In genomic region chr9:5557606-5558587, GRCh38 we compare ENCODE assay signal across 7 cellular contexts. TPM values are rescaled to one million over a fixed set of nuclear protein-coding genes. Genes with fewer than 3 reads are reported as not detected.
DNase-seq lines count a peak whose midpoint lies in the region; ATAC-seq and TF ChIP-seq lines count a peak whose summit lies in the region.

No MANE protein-coding gene starts in this region.

- no peak overlapping the region for H4K5ac ChIP-seq in mesendoderm (ENCODE audit: low read length)

- H3K4me1 Mint-ChIP-seq in natural killer cell = peaks cover 25 to 41% of the 10 kb centered on the region in 2 donors

- no peak overlapping the region for H3K23ac ChIP-seq in mesendoderm (ENCODE audit: low read length)

- H2BK120ac ChIP-seq in mesendoderm (ENCODE audit: low read depth, low read length) = no peak overlapping the region

- H2BK15ac ChIP-seq in mesendoderm (replicated peaks; ENCODE audit: low read depth) = no peak overlapping the region

- peak overlapping the region; percentile 75 for H3K4me3 Mint-ChIP-seq in natural killer cell

- H3K79me1 ChIP-seq in mesendoderm (ENCODE audit: low read length) = no peaks in the 10 kb centered on the region

- H3K27ac Mint-ChIP-seq in natural killer cell = peak overlapping the region; percentile 76 to 79

- ATAC-seq in natural killer cell (peak; percentile 84 to 96 (median 95)), foreskin keratinocyte (no peak)

- H3K79me2 ChIP-seq in mesendoderm (ENCODE audit: control insufficient read depth, insufficient read depth, low read length) = no peaks in the 10 kb centered on the region

- H2BK5ac ChIP-seq in mesendoderm (ENCODE audit: low read length) = no peak overlapping the region

- TF ChIP-seq CTCF in GM20000 (IDR thresholded peaks at IDR 0.05; ENCODE audit: extremely low read depth, missing control alignments) (no peak), natural killer cell (IDR thresholded peaks at IDR 0.05) (no peak), foreskin keratinocyte (conservative IDR thresholded peaks at IDR 0.05) (no peak)

- peaks cover 12% of the 10 kb centered on the region for H3K4me1 ChIP-seq in foreskin keratinocyte
- no peaks in the 10 kb centered on the region for H3K4me1 ChIP-seq in mesendoderm (ENCODE audit: control insufficient read depth, low read depth, low read length)

- H3K27me3 ChIP-seq in foreskin keratinocyte = no peaks in the 10 kb centered on the region
- H3K27me3 ChIP-seq in mesendoderm (ENCODE audit: insufficient read depth, low read length, poor library complexity) = no peaks in the 10 kb centered on the region

- no CpG with 5 or more reads among the region's 7 CpGs for WGBS in mesendoderm (ENCODE audit: extremely low coverage, insufficient coverage, low lambda C conversion rate)

- H3K36me3 Mint-ChIP-seq in natural killer cell = no peaks in the 10 kb centered on the region

- no peak overlapping the region for H3K4me2 ChIP-seq in mesendoderm (ENCODE audit: low read length)

- no peak overlapping the region for H3K4ac ChIP-seq in mesendoderm (ENCODE audit: low read depth, low read length)

- H3K9ac ChIP-seq in mesendoderm (ENCODE audit: low read length) = no peak overlapping the region

- no peaks in the 10 kb centered on the region for H3K9me3 Mint-ChIP-seq in natural killer cell

- peak; percentile 57 for DNase-seq in GM20000 (ENCODE audit: low spot score)
- peak; percentile 74 to 82 for DNase-seq in Kasumi-1 (lab: John Stamatoyannopoulos, UW)
- peak; percentile 75 for DNase-seq in activated effector memory CD4-positive, alpha-beta T cell treated with anti-CD3 and anti-CD28 coated beads, Interleukin-2, amount 50 U/mL, for 16 hours
- DNase-seq in natural killer cell = peak; percentile 25
- DNase-seq in foreskin keratinocyte = no peak
- DNase-seq in mesendoderm = no peak
- DNase-seq in putamen (ENCODE audit: low spot score) = no peak

- H3K18ac ChIP-seq in mesendoderm (ENCODE audit: low read length) = no peak overlapping the region

- no peak overlapping the region for H3K56ac ChIP-seq in mesendoderm (ENCODE audit: low read length)

- no peak overlapping the region for H3K27ac ChIP-seq in foreskin keratinocyte
- no peak overlapping the region for H3K27ac ChIP-seq in mesendoderm (ENCODE audit: low read depth, low read length)

- no peaks in the 10 kb centered on the region for H3K36me3 ChIP-seq in mesendoderm (ENCODE audit: control insufficient read depth, insufficient read depth, low read length)

- no peak overlapping the region for H4K8ac ChIP-seq in mesendoderm (ENCODE audit: low read depth, low read length)

- intact Hi-C loops in natural killer cell (cut with micrococcal nuclease) = no loop called here

- peaks cover 0 to 3% of the 10 kb centered on the region in 2 donors for H3K27me3 Mint-ChIP-seq in natural killer cell (ENCODE audit: low read depth in 2 of 2)

- no peak overlapping the region for H2AK5ac ChIP-seq in mesendoderm (ENCODE audit: low read length)

- H3K4me3 ChIP-seq in mesendoderm (ENCODE audit: low read length) = no peak overlapping the region

RNA-seq across cellular contexts. Expression of gene PDCD1LG2, which starts 47.6 kb away (rescaled TPM):
- total RNA-seq in natural killer cell (1 to 10 TPM in 1 of 3 donors, under 1 TPM in 2; 0.14 to 1.2 (median 0.16) TPM), foreskin keratinocyte (21.9 and 22.9 TPM in 2 replicates)
- 9.2 and 10.8 TPM in 2 replicates for polyA plus RNA-seq in foreskin keratinocyte
- polyA plus RNA-seq in mesendoderm (2013, experiment 1 of 2) = 0.04 TPM
- polyA plus RNA-seq in mesendoderm (2013, experiment 2 of 2) = 0.08 TPM

Comparison
In these comparisons a context has a peak if more than half of its experiments do, and no peak if none do; other contexts are left out.
1. DNase-seq: peak in GM20000 (single experiment), Kasumi-1 (2 of 2), activated effector memory CD4-positive, alpha-beta T cell treated with anti-CD3 and anti-CD28 coated beads, Interleukin-2, amount 50 U/mL, for 16 hours (single experiment) and natural killer cell (single experiment); none in foreskin keratinocyte (0 of 2), mesendoderm (single experiment) and putamen (single experiment).
2. RNA of gene PDCD1LG2, which starts 47.6 kb away (total RNA-seq): 21.9 to 22.9 TPM in foreskin keratinocyte; 0.14 to 1.2 TPM in natural killer cell; every median in the first group is over 10 times any median in the second.